In genomic region chr2:64654063-64654811, GRCh38 we compare ENCODE assay signal across 1 cellular context.
A peak's percentile ranks its signal among the peaks of the same experiment; 100 is the strongest.
TF ChIP-seq lines count a peak whose summit lies in the region.

No MANE protein-coding gene starts in this region.

TF ChIP-seq in GM12878, 131 proteins besides CTCF, POLR2A, EP300 and RAD21 (continued from another document and continues in another):
- TF ChIP-seq USF1 (IDR thresholded peaks at IDR 0.05; ENCODE audit: borderline replicate concordance, extremely low read length, insufficient read depth, low read depth, low read length) = no peak
- no peak for TF ChIP-seq EED (IDR thresholded peaks at IDR 0.05; ENCODE audit: low read depth)
- no peak for TF ChIP-seq IRF5 (IDR thresholded peaks at IDR 0.05; ENCODE audit: borderline replicate concordance)
- TF ChIP-seq NFYA (IDR thresholded peaks at IDR 0.05; ENCODE audit: borderline replicate concordance, low read depth, low read length) = no peak
- TF ChIP-seq NR2F1 (conservative IDR thresholded peaks at IDR 0.05) = no peak; the same call in 1 of the 2 replicates
- TF ChIP-seq CBX5 (IDR thresholded peaks at IDR 0.05; ENCODE audit: low read depth) = no peak
- TF ChIP-seq DPF2 (IDR thresholded peaks at IDR 0.05) = peak; percentile 60
- no peak; the same call in 1 of the 3 replicates for TF ChIP-seq POU2F2 (IDR thresholded peaks at IDR 0.05; ENCODE audit: borderline replicate concordance, low read depth, low read length)
- TF ChIP-seq EGR1 (IDR thresholded peaks at IDR 0.05; ENCODE audit: borderline replicate concordance in 1 of 2, low read depth in 2 of 2, low read length in 2 of 2) = peak in 1 of 2 experiments; percentile 19; a peak in 1 of 3 replicates
- no peak for TF ChIP-seq NFIC (IDR thresholded peaks at IDR 0.05; ENCODE audit: low read depth, low read length)
- no peak for TF ChIP-seq SMAD5 (IDR thresholded peaks at IDR 0.05; ENCODE audit: low read depth)
- 0 out of 2 replicates have a peak, but pooled peaks have one; percentile 5 for TF ChIP-seq MXI1 (IDR thresholded peaks at IDR 0.05; ENCODE audit: low read depth, low read length)
- TF ChIP-seq YBX1 (IDR thresholded peaks at IDR 0.05) = no peak
- TF ChIP-seq SUPT20H (IDR thresholded peaks at IDR 0.05; ENCODE audit: borderline replicate concordance, control insufficient read depth, low read depth, low read length) = no peak
- TF ChIP-seq ZNF687 (IDR thresholded peaks at IDR 0.05) = no peak; the same call in 1 of the 2 replicates
- TF ChIP-seq RELA (IDR thresholded peaks at IDR 0.05; ENCODE audit: borderline replicate concordance, partially characterized antibody) = no peak
- no peak for TF ChIP-seq SPI1 (IDR thresholded peaks at IDR 0.05; ENCODE audit: borderline replicate concordance, insufficient read depth, low read depth, low read length)
- peak; percentile 4 for TF ChIP-seq SP1 (IDR thresholded peaks at IDR 0.05; ENCODE audit: low read depth, low read length)
- TF ChIP-seq CBFB (IDR thresholded peaks at IDR 0.05; ENCODE audit: low read depth) = no peak; the same call in 1 of the 2 replicates
- no peak for TF ChIP-seq CEBPZ (IDR thresholded peaks at IDR 0.05; ENCODE audit: low read depth, low read length)
- no peak for TF ChIP-seq BCLAF1 (IDR thresholded peaks at IDR 0.05)
- no peak for TF ChIP-seq NFXL1 (IDR thresholded peaks at IDR 0.05; ENCODE audit: borderline replicate concordance)
- TF ChIP-seq PKNOX1 (IDR thresholded peaks at IDR 0.05) = no peak
- TF ChIP-seq BMI1 (IDR thresholded peaks at IDR 0.05; ENCODE audit: borderline replicate concordance) = no peak
- TF ChIP-seq CREM (IDR thresholded peaks at IDR 0.05; ENCODE audit: low read depth) = peak; percentile 2; the same call in 1 of the 2 replicates
- TF ChIP-seq ZNF217 (IDR thresholded peaks at IDR 0.05) = no peak
- no peak for TF ChIP-seq GABPA (IDR thresholded peaks at IDR 0.05; ENCODE audit: low read depth)
- 0 out of 2 replicates have a peak, but pooled peaks have one; percentile 7 for TF ChIP-seq SMARCA5 (IDR thresholded peaks at IDR 0.05)
- 0 out of 2 replicates have a peak, but pooled peaks have one; percentile 7 for TF ChIP-seq CHD2 (IDR thresholded peaks at IDR 0.05; ENCODE audit: borderline replicate concordance, low read depth, low read length)
- no peak for TF ChIP-seq BCL3 (IDR thresholded peaks at IDR 0.05; ENCODE audit: borderline replicate concordance, insufficient read depth, low read depth, low read length, poor library complexity, severe bottlenecking)
- no peak for TF ChIP-seq ZNF622 (IDR thresholded peaks at IDR 0.05)
- TF ChIP-seq ZZZ3 (IDR thresholded peaks at IDR 0.05; ENCODE audit: control insufficient read depth, insufficient read length, low read depth) = no peak
- TF ChIP-seq CHD1 (IDR thresholded peaks at IDR 0.05; ENCODE audit: low read depth, low read length) = no peak
- TF ChIP-seq SIX5 (IDR thresholded peaks at IDR 0.05; ENCODE audit: low read depth, low read length, severe bottlenecking) = no peak
- TF ChIP-seq FOS (IDR thresholded peaks at IDR 0.05; ENCODE audit: borderline replicate concordance, extremely low read depth, insufficient read length) = no peak
- TF ChIP-seq E2F8 (IDR thresholded peaks at IDR 0.05; ENCODE audit: low read depth, partially characterized antibody) = no peak
- TF ChIP-seq CREB1 (IDR thresholded peaks at IDR 0.05; ENCODE audit: low read depth) = no peak
- TF ChIP-seq ASH2L (IDR thresholded peaks at IDR 0.05; ENCODE audit: borderline replicate concordance, low read depth) = no peak
- TF ChIP-seq MLLT1 (IDR thresholded peaks at IDR 0.05) = no peak
- no peak for TF ChIP-seq PAX8 (IDR thresholded peaks at IDR 0.05)
- TF ChIP-seq RB1 (IDR thresholded peaks at IDR 0.05; ENCODE audit: borderline replicate concordance) = no peak; the same call in 1 of the 2 replicates
- TF ChIP-seq IKZF1 (conservative IDR thresholded peaks at IDR 0.05) = 0 out of 2 replicates have a peak, but pooled peaks have one; percentile 44
- peak; percentile 69 for TF ChIP-seq RUNX3 (IDR thresholded peaks at IDR 0.05; ENCODE audit: low read length)
- no peak for TF ChIP-seq PML (IDR thresholded peaks at IDR 0.05; ENCODE audit: low read length)
- TF ChIP-seq NR2C1 (IDR thresholded peaks at IDR 0.05) = 0 out of 2 replicates have a peak, but pooled peaks have one; percentile 12
